In the genomic region with DNA sequence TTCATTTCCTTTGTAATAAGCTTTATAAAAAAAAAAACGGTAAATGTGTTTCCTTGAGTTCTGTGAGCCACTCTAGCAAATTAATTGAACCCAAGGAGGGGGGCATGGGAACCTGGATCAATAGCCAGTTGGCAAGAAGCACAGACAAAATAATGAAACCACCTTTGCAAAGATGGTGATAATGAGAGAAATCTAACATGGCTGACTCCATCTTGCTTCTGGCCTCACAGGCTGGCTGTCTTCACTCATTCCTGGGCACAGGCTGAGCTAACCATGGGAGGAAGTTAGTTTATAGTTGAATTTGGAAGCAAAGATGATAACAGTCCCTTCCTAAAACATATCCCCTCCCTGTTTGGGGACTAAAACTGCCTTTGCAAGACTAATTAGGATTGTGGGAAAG, we compare ENCODE assay signal across 38 cellular contexts.
"Had no signal": no experiment of that assay in that cellular context is flagged by ENCODE, and none has a peak within 500 bp of the region (broad histone marks: within the 10 kb centered on the region; RNA-seq: fewer than 3 reads in every experiment).

No MANE protein-coding gene starts in this region.

- H3K27me3 Mint-ChIP-seq: activated CD4-positive, alpha-beta memory T cell treated with anti-CD3 and anti-CD28 coated beads, Interleukin-2, amount 10 ng/mL, durations not matched to agents 7 days and 5 days; activated CD4-positive, alpha-beta T cell treated with anti-CD3 and anti-CD28 coated beads for 36 hours; activated CD4-positive, alpha-beta T cell treated with anti-CD3 and anti-CD28 coated beads, Interleukin-2, amount 10 ng/mL, durations not matched to agents 7 days and 5 days; activated CD8-positive, alpha-beta memory T cell treated with anti-CD3 and anti-CD28 coated beads, Interleukin-2, amount 10 ng/mL, durations not matched to agents 7 days and 5 days; activated naive CD8-positive, alpha-beta T cell treated with anti-CD3 and anti-CD28 coated beads for 36 hours; activated T-helper 17 cell treated with anti-CD3 and anti-CD28 coated beads, Interleukin-2, amount 50 U/mL, for 72 hours had no signal

- H3K9me3 ChIP-seq: adrenal gland, body of pancreas, breast epithelium had no signal

- H3K27me3 ChIP-seq: adrenal gland, body of pancreas, brain microvascular endothelial cell, breast epithelium had no signal

- H3K4me3 ChIP-seq: adrenal gland, body of pancreas, breast epithelium had no signal

- ATAC-seq: activated CD4-positive, alpha-beta T cell treated with anti-CD3 and anti-CD28 coated beads for 36 hours; activated CD4-positive, CD25-positive, alpha-beta regulatory T cell treated with anti-CD3 and anti-CD28 coated beads, Interleukin-2, amount 50 U/mL, for 24 hours; activated CD8-positive, alpha-beta memory T cell treated with anti-CD3 and anti-CD28 coated beads, Interleukin-2, amount 10 ng/mL, durations not matched to agents 7 days and 5 days; activated CD8-positive, alpha-beta T cell treated with anti-CD3 and anti-CD28 coated beads, Interleukin-2, amount 10 ng/mL, durations not matched to agents 7 days and 5 days; activated naive CD4-positive, alpha-beta T cell treated with anti-CD3 and anti-CD28 coated beads, Interleukin-2, amount 50 U/mL, for 72 hours; activated T-cell treated with anti-CD3 and anti-CD28 coated beads, Interleukin-2, amount 50 U/mL, for 4 hours; activated T-cell treated with anti-CD3 and anti-CD28 coated beads, Interleukin-2, amount 50 U/mL, for 72 hours; activated T-helper 17 cell treated with anti-CD3 and anti-CD28 coated beads, Interleukin-2, amount 50 U/mL, for 72 hours; body of pancreas had no signal

- H3K36me3 ChIP-seq: adrenal gland, brain microvascular endothelial cell, breast epithelium had no signal

- DNase-seq: activated B cell treated with CpG ODN at 0.5 μM for 24 hours; activated CD4-positive, alpha-beta memory T cell treated with anti-CD3 and anti-CD28 coated beads, Interleukin-2, amount 10 ng/mL, durations not matched to agents 7 days and 5 days; activated CD4-positive, alpha-beta T cell treated with anti-CD3 and anti-CD28 coated beads for 1 hour; activated CD4-positive, alpha-beta T cell treated with anti-CD3 and anti-CD28 coated beads for 36 hours; activated CD4-positive, alpha-beta T cell treated with anti-CD3 and anti-CD28 coated beads for 48 hours; activated CD4-positive, alpha-beta T cell treated with anti-CD3 and anti-CD28 coated beads, Interleukin-2, amount 10 ng/mL, durations not matched to agents 7 days and 5 days; activated CD4-positive, alpha-beta T cell treated with anti-CD3 and anti-CD28 coated beads, Interleukin-2, amount 50 U/mL, for 48 hours; activated CD8-positive, alpha-beta memory T cell treated with anti-CD3 and anti-CD28 coated beads for 24 hours; activated CD8-positive, alpha-beta memory T cell treated with anti-CD3 and anti-CD28 coated beads, Interleukin-2, amount 10 ng/mL, durations not matched to agents 7 days and 5 days; activated CD8-positive, alpha-beta memory T cell treated with anti-CD3 and anti-CD28 coated beads, Interleukin-2, amount 50 U/mL, for 48 hours; activated CD8-positive, alpha-beta T cell treated with anti-CD3 and anti-CD28 coated beads, Interleukin-2, amount 10 ng/mL, durations not matched to agents 7 days and 5 days; activated effector memory CD4-positive, alpha-beta T cell treated with anti-CD3 and anti-CD28 coated beads, Interleukin-2, amount 50 U/mL, for 16 hours; activated gamma-delta T cell treated with Interleukin-2 at 50 U/mL for 16 hours; activated naive CD4-positive, alpha-beta T cell; activated naive CD4-positive, alpha-beta T cell treated with anti-CD3 and anti-CD28 coated beads for 36 hours; activated naive CD4-positive, alpha-beta T cell treated with anti-CD3 and anti-CD28 coated beads, Interleukin-2, amount 50 U/mL, for 16 hours; activated naive CD8-positive, alpha-beta T cell treated with anti-CD3 and anti-CD28 coated beads for 36 hours; activated T-cell treated with anti-CD3 and anti-CD28 coated beads, Interleukin-2, amount 50 U/mL, for 4 hours; activated T-cell treated with anti-CD3 and anti-CD28 coated beads, Interleukin-2, amount 50 U/mL, for 72 hours; amniotic stem cell; aorta; body of pancreas; brain microvascular endothelial cell; central memory CD4-positive, alpha-beta T cell; T-helper 1 cell; T-helper 2 cell; T-helper 9 cell had no signal

- FAIRE-seq: astrocyte, TTC549 had no signal

- H3K27ac ChIP-seq: brain microvascular endothelial cell, VCaP had no signal

- H3K27ac Mint-ChIP-seq: activated B cell treated with CpG ODN at 0.5 μM for 24 hours; activated CD4-positive, alpha-beta memory T cell treated with anti-CD3 and anti-CD28 coated beads, Interleukin-2, amount 10 ng/mL, durations not matched to agents 7 days and 5 days; activated CD4-positive, alpha-beta T cell treated with anti-CD3 and anti-CD28 coated beads for 36 hours; activated CD4-positive, alpha-beta T cell treated with anti-CD3 and anti-CD28 coated beads, Interleukin-2, amount 10 ng/mL, durations not matched to agents 7 days and 5 days; activated CD8-positive, alpha-beta memory T cell treated with anti-CD3 and anti-CD28 coated beads, Interleukin-2, amount 10 ng/mL, durations not matched to agents 7 days and 5 days; activated CD8-positive, alpha-beta T cell treated with anti-CD3 and anti-CD28 coated beads, Interleukin-2, amount 10 ng/mL, durations not matched to agents 7 days and 5 days; activated naive CD4-positive, alpha-beta T cell treated with anti-CD3 and anti-CD28 coated beads for 36 hours; activated naive CD8-positive, alpha-beta T cell treated with anti-CD3 and anti-CD28 coated beads for 36 hours; activated T-cell treated with anti-CD3 and anti-CD28 coated beads, Interleukin-2, amount 50 U/mL, for 72 hours; activated T-helper 1 cell treated with anti-CD3 and anti-CD28 coated beads, Interleukin-12 subunit alpha, Interleukin-12 subunit beta, Interleukin-2, Interleukin-4 antibody, amounts not matched to agents 30 ng/mL and 10 ng/mL and 1 ng/mL, durations not matched to agents 14 hours and 24 hours and 36 hours; activated T-helper 17 cell treated with anti-CD3 and anti-CD28 coated beads, Interleukin-2, amount 50 U/mL, for 72 hours; T-helper 1 cell treated with Interleukin-12 subunit alpha and Interleukin-12 subunit beta and Interleukin-4 antibody, amounts not matched to agents 30 μg/mL and 1 μg/mL, for 36 hours; T-helper 2 cell treated with Interferon-gamma antibody and Interleukin-4, amounts not matched to agents 5 μg/mL and 100 μg/mL, for 36 hours had no signal

- H3K36me3 Mint-ChIP-seq: activated CD8-positive, alpha-beta memory T cell treated with anti-CD3 and anti-CD28 coated beads, Interleukin-2, amount 10 ng/mL, durations not matched to agents 7 days and 5 days; activated naive CD4-positive, alpha-beta T cell treated with anti-CD3 and anti-CD28 coated beads, Interleukin-2, amount 50 U/mL, for 72 hours; activated naive CD8-positive, alpha-beta T cell treated with anti-CD3 and anti-CD28 coated beads for 36 hours had no signal

- H3K4me3 Mint-ChIP-seq: activated B cell treated with CpG ODN at 0.5 μM for 24 hours; activated CD4-positive, alpha-beta memory T cell treated with anti-CD3 and anti-CD28 coated beads, Interleukin-2, amount 10 ng/mL, durations not matched to agents 7 days and 5 days; activated CD4-positive, alpha-beta T cell treated with anti-CD3 and anti-CD28 coated beads for 36 hours; activated CD4-positive, alpha-beta T cell treated with anti-CD3 and anti-CD28 coated beads, Interleukin-2, amount 10 ng/mL, durations not matched to agents 7 days and 5 days; activated CD8-positive, alpha-beta memory T cell treated with anti-CD3 and anti-CD28 coated beads, Interleukin-2, amount 10 ng/mL, durations not matched to agents 7 days and 5 days; activated CD8-positive, alpha-beta T cell treated with anti-CD3 and anti-CD28 coated beads, Interleukin-2, amount 10 ng/mL, durations not matched to agents 7 days and 5 days; activated naive CD4-positive, alpha-beta T cell treated with anti-CD3 and anti-CD28 coated beads for 36 hours; activated naive CD8-positive, alpha-beta T cell treated with anti-CD3 and anti-CD28 coated beads for 36 hours; activated T-cell treated with anti-CD3 and anti-CD28 coated beads, Interleukin-2, amount 50 U/mL, for 4 hours; activated T-cell treated with anti-CD3 and anti-CD28 coated beads, Interleukin-2, amount 50 U/mL, for 72 hours; activated T-helper 1 cell treated with anti-CD3 and anti-CD28 coated beads, Interleukin-12 subunit alpha, Interleukin-12 subunit beta, Interleukin-2, Interleukin-4 antibody, amounts not matched to agents 30 ng/mL and 10 ng/mL and 1 ng/mL, durations not matched to agents 14 hours and 24 hours and 36 hours; activated T-helper 17 cell treated with anti-CD3 and anti-CD28 coated beads, Interleukin-2, amount 50 U/mL, for 72 hours; T-helper 1 cell treated with Interleukin-12 subunit alpha and Interleukin-12 subunit beta and Interleukin-4 antibody, amounts not matched to agents 30 μg/mL and 1 μg/mL, for 36 hours; T-helper 2 cell treated with Interferon-gamma antibody and Interleukin-4, amounts not matched to agents 5 μg/mL and 100 μg/mL, for 36 hours had no signal

- H3K9me3 Mint-ChIP-seq: activated CD4-positive, alpha-beta memory T cell treated with anti-CD3 and anti-CD28 coated beads, Interleukin-2, amount 10 ng/mL, durations not matched to agents 7 days and 5 days; activated naive CD4-positive, alpha-beta T cell treated with anti-CD3 and anti-CD28 coated beads, Interleukin-2, amount 50 U/mL, for 72 hours; activated naive CD8-positive, alpha-beta T cell treated with anti-CD3 and anti-CD28 coated beads for 36 hours; activated T-helper 17 cell treated with anti-CD3 and anti-CD28 coated beads, Interleukin-2, amount 50 U/mL, for 72 hours; T-helper 2 cell treated with Interferon-gamma antibody and Interleukin-4, amounts not matched to agents 5 μg/mL and 100 μg/mL, for 36 hours had no signal
